Comparison of ENCODE assay signal across 30 cellular contexts in the genomic region with DNA sequence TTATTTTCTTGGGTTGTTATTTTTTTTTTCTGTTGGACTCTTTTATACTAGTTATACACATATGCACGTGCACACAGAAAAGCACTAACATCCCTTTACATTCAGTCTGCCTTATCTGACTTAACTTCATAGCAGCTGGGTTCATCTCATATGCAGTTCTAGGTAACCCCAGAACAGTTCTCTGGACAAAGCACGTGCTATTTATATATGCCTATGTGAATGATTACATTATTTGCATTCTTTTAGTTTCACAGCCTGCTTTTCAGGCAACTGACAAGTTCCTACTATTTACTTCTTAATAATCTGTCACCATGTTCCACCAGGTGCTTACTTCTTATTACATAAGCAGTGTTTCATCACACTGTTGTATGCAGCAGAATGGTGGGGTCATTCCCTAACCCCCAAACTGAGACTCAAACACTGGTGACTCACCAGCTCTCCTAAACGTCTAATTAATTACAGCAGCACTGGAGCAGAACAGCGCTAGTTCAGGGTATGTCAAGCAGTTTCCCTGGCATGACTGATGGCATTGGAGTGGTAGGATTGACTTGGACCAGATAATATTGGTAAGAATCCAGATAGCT.
A peak's percentile ranks its signal among the peaks of the same experiment; 100 is the strongest.
DNase-seq lines count a peak whose midpoint lies in the region; FAIRE-seq and TF ChIP-seq lines count a peak whose summit lies in the region.
"Had no signal": no experiment of that assay in that cellular context is flagged by ENCODE, and none has a peak within 500 bp of the region (broad histone marks: within the 10 kb centered on the region; RNA-seq: fewer than 3 reads in every experiment).

No MANE protein-coding gene starts in this region.

- no peaks in the 10 kb centered on the region for H3K9me3 ChIP-seq in astrocyte (ENCODE audit: insufficient read depth, low read depth, low read length)
- H3K9me3 ChIP-seq: A549, tibial artery had no signal

- no peaks in the 10 kb centered on the region for H3K27me3 ChIP-seq in astrocyte (ENCODE audit: insufficient read depth, low read length)
- H3K27me3 ChIP-seq: cardiac muscle cell, tibial artery had no signal

- no peaks in the 10 kb centered on the region for H3K4me1 ChIP-seq in astrocyte (ENCODE audit: insufficient read depth, low read length)
- H3K4me1 ChIP-seq: A549, tibial artery had no signal

- no peaks in the 10 kb centered on the region for H4K20me1 ChIP-seq in astrocyte (ENCODE audit: insufficient read depth, low read length)

- no peak overlapping the region for H3K4me3 ChIP-seq in astrocyte (ENCODE audit: insufficient read depth, low read depth, low read length)
- H3K4me3 ChIP-seq: A549, cardiac muscle cell, lung, smooth muscle cell, tibial artery had no signal

- H3K79me2 ChIP-seq in astrocyte (ENCODE audit: insufficient read depth, low read length) = no peaks in the 10 kb centered on the region

- no peak overlapping the region for H3K27ac ChIP-seq in astrocyte (ENCODE audit: low read depth, low read length)
- H3K27ac ChIP-seq: A549, cardiac muscle cell, RWPE1, tibial artery had no signal

- peaks cover 15% of the 10 kb centered on the region for H3K4me1 Mint-ChIP-seq in astrocyte (ENCODE audit: low read depth, unreplicated experiment)
- H3K4me1 Mint-ChIP-seq in activated T-cell treated with anti-CD3 and anti-CD28 coated beads, Interleukin-2, amount 50 U/mL, for 24 hours (ENCODE audit: low read depth) = no peaks in the 10 kb centered on the region
- H3K4me1 Mint-ChIP-seq: natural killer cell, T-cell had no signal

- FAIRE-seq in astrocyte (lab: Jason Lieb, UNC) = no peak
- FAIRE-seq: A549, H54, kidney had no signal

- H3K36me3 ChIP-seq in astrocyte (ENCODE audit: insufficient read depth, low read length) = no peaks in the 10 kb centered on the region
- H3K36me3 ChIP-seq: cardiac muscle cell, tibial artery had no signal

- TF ChIP-seq CTCF in astrocyte (IDR thresholded peaks at IDR 0.05; ENCODE audit: insufficient read depth, low read depth, low read length) = no peak

- H3K4me3 Mint-ChIP-seq in astrocyte (ENCODE audit: unreplicated experiment) = no peak overlapping the region
- no peak overlapping the region for H3K4me3 Mint-ChIP-seq in activated T-cell treated with anti-CD3 and anti-CD28 coated beads, Interleukin-2, amount 50 U/mL, for 24 hours
- H3K4me3 Mint-ChIP-seq: activated CD4-positive, alpha-beta memory T cell treated with anti-CD3 and anti-CD28 coated beads for 36 hours; dendritic cell treated with granulocyte-macrophage colony-stimulating factor and Interleukin-4, amounts not matched to agents 40 ng/mL and 50 ng/mL, for 4 days; natural killer cell; T-cell had no signal

- peaks cover 4% of the 10 kb centered on the region for H3K9me3 Mint-ChIP-seq in astrocyte (ENCODE audit: unreplicated experiment)
- no peaks in the 10 kb centered on the region for H3K9me3 Mint-ChIP-seq in activated T-cell treated with anti-CD3 and anti-CD28 coated beads, Interleukin-2, amount 50 U/mL, for 24 hours
- H3K9me3 Mint-ChIP-seq: activated CD4-positive, alpha-beta memory T cell treated with anti-CD3 and anti-CD28 coated beads for 36 hours; natural killer cell; T-cell had no signal

- H3K36me3 Mint-ChIP-seq in astrocyte (ENCODE audit: low read depth, unreplicated experiment) = no peaks in the 10 kb centered on the region
- H3K36me3 Mint-ChIP-seq in activated T-cell treated with anti-CD3 and anti-CD28 coated beads, Interleukin-2, amount 50 U/mL, for 24 hours (ENCODE audit: low read depth) = no peaks in the 10 kb centered on the region
- H3K36me3 Mint-ChIP-seq: activated CD4-positive, alpha-beta memory T cell treated with anti-CD3 and anti-CD28 coated beads for 36 hours; natural killer cell; T-cell had no signal

- H2AFZ ChIP-seq in astrocyte (ENCODE audit: low read depth, low read length) = no peak overlapping the region

- no peak overlapping the region for H3K9ac ChIP-seq in astrocyte (ENCODE audit: low read length)

- DNase-seq in DMS79 (lab: John Stamatoyannopoulos, UW) = peak; percentile 1
- peak; percentile 58 for DNase-seq in HCEC 1CT
- peak; percentile 61 for DNase-seq in astrocyte (ENCODE audit: low read depth)
- peak; percentile 60 for DNase-seq in iris pigment epithelial cell (ENCODE audit: low read depth)
- no peak for DNase-seq in NCI-H526 treated with DMSO at 0.1 percent for 48 hours (lab: John Stamatoyannopoulos, UW)
- DNase-seq in HuH-7.5 (ENCODE audit: low spot score) = no peak
- no peak for DNase-seq in activated CD4-positive, alpha-beta T cell treated with anti-CD3 and anti-CD28 coated beads for 1 hour
- no peak for DNase-seq in activated T-cell treated with anti-CD3 and anti-CD28 coated beads, Interleukin-2, amount 50 U/mL, for 24 hours
- DNase-seq: activated CD4-positive, alpha-beta memory T cell treated with anti-CD3 and anti-CD28 coated beads for 36 hours; activated CD8-positive, alpha-beta memory T cell treated with anti-CD3 and anti-CD28 coated beads, Interleukin-2, amount 50 U/mL, for 4 hours; activated naive CD4-positive, alpha-beta T cell treated with anti-CD3 and anti-CD28 coated beads, Interleukin-2, amount 50 U/mL, for 16 hours; anterior cingulate cortex; GDM1; glutamatergic neuron; kidney; natural killer cell; NCI-H1105 treated with DMSO at 0.1 percent for 48 hours; NCI-H2029 treated with DMSO at 0.1 percent for 48 hours; NCI-H2227 treated with DMSO at 0.1 percent for 48 hours; NCI-H82; stimulated activated CD4-positive, alpha-beta T cell treated with anti-CD3 and anti-CD28 coated beads, Interleukin-1b, Interleukin-23, amount 100 ng/mL, for 48 hours; T-cell; tibial artery had no signal

- no peak overlapping the region for H3K27ac Mint-ChIP-seq in astrocyte (ENCODE audit: unreplicated experiment)
- no peak overlapping the region for H3K27ac Mint-ChIP-seq in activated T-cell treated with anti-CD3 and anti-CD28 coated beads, Interleukin-2, amount 50 U/mL, for 24 hours
- H3K27ac Mint-ChIP-seq: activated CD4-positive, alpha-beta memory T cell treated with anti-CD3 and anti-CD28 coated beads for 36 hours; dendritic cell treated with granulocyte-macrophage colony-stimulating factor and Interleukin-4, amounts not matched to agents 40 ng/mL and 50 ng/mL, for 4 days; natural killer cell; T-cell had no signal

- no peaks in the 10 kb centered on the region for H3K27me3 Mint-ChIP-seq in astrocyte (ENCODE audit: low read depth, unreplicated experiment)
- peaks cover 16% of the 10 kb centered on the region for H3K27me3 Mint-ChIP-seq in activated T-cell treated with anti-CD3 and anti-CD28 coated beads, Interleukin-2, amount 50 U/mL, for 24 hours

- no peak overlapping the region for H3K4me2 ChIP-seq in astrocyte (ENCODE audit: low read length)
- H3K4me2 ChIP-seq: A549, smooth muscle cell had no signal

Comparison
In these comparisons a context has a peak if more than half of its experiments do, and no peak if none do; other contexts are left out.
1. DNase-seq: peak in DMS79 (single experiment), HCEC 1CT (single experiment), astrocyte (single experiment) and iris pigment epithelial cell (single experiment); none in NCI-H526 treated with DMSO at 0.1 percent for 48 hours (single experiment), HuH-7.5 (single experiment), activated CD4-positive, alpha-beta T cell treated with anti-CD3 and anti-CD28 coated beads for 1 hour (single experiment) and activated T-cell treated with anti-CD3 and anti-CD28 coated beads, Interleukin-2, amount 50 U/mL, for 24 hours (single experiment).